Comparison of ENCODE assay signal across 8 cellular contexts in the genomic region with DNA sequence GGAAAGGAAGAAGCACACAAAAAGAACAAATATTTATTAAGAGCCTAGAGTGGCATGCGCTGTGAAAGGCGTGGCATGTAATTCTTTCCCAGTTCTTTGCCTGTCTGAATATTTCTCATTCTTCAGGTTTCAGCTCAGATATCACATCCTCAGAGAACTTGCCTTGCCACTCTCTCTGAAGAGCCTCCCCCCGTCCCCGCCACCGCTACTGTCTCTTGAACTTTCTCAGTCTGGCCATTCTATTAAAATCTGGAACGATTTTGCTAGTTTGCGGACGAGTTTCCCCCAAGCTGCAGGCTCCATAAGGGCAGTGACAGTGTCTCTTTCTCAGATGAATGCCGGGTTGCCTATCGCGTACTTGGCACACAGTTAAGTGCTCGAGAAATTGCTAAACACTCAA. TPM values are rescaled to one million over a fixed set of nuclear protein-coding genes. Genes with fewer than 3 reads are reported as not detected.
A peak's percentile ranks its signal among the peaks of the same experiment; 100 is the strongest.
DNase-seq lines count a peak whose midpoint lies in the region; ATAC-seq and TF ChIP-seq lines count a peak whose summit lies in the region.

No MANE protein-coding gene starts in this region.

- H3K27ac Mint-ChIP-seq in MCF 10A (ENCODE audit: low read depth, unreplicated experiment): peak overlapping the region; percentile 21

- H3K4me3 ChIP-seq in AG04450 (ENCODE audit: low read depth, low read length) (peak overlapping the region; percentile 69), left lung (peak overlapping the region; percentile 43 to 76), thyroid gland (replicated peaks in 1 of 3) (peak overlapping the region in 2 of 3 donors; percentile 25 to 69)

- peak; percentile 28 for ATAC-seq in left lung
- no peak for ATAC-seq in GM18498 (IDR thresholded peaks at IDR 0.05; ENCODE audit: unreplicated experiment)

- no peaks in the 10 kb centered on the region for H3K36me3 ChIP-seq in left lung
- H3K36me3 ChIP-seq in thyroid gland: no peaks in the 10 kb centered on the region

- no peak for DNase-seq in AG04450 (ENCODE audit: low read depth, low spot score)
- peak; percentile 10 for DNase-seq in HuH-7 (ENCODE audit: low spot score)
- DNase-seq in MCF 10A (ENCODE audit: unreplicated experiment): peak; percentile 19
- no peak for DNase-seq in left lung
- DNase-seq in thyroid gland: peak; percentile 38 to 40
- DNase-seq in activated gamma-delta T cell treated with Interleukin-2 at 50 U/mL for 16 hours: no peak
- DNase-seq in SHP77 (lab: John Stamatoyannopoulos, UW): no peak

- TSS peak; percentile 66 for BruUV-seq in MCF 10A (replicated peaks; lab: Mats Ljungman, UMichigan)

- no peaks in the 10 kb centered on the region for H3K9me3 Mint-ChIP-seq in MCF 10A (ENCODE audit: unreplicated experiment)

- POLR2A ChIA-PET in AG04450 (lab: Yijun Ruan, JAX) (interaction anchor here (0.6 to 2.0 kb wide), 7 partner anchors 17 to 780 kb away, joined by 3 to 6 read pairs (median 3); a partner anchor contains a TSS), MCF 10A (lab: Yijun Ruan, JAX) (interaction anchor here (0.6 to 4.0 kb wide), 33 partner anchors 9 to 634 kb away, joined by 3 to 61 read pairs (median 5); a partner anchor contains a TSS)

- intact Hi-C loops in MCF 10A (cut with micrococcal nuclease) (loop anchor here (2.0 kb wide), 2 partner anchors 47 to 73 kb away; no protein-coding TSS in a partner anchor), left lung (cut with DNase I) (no loop called here), thyroid gland (cut with DNase I) (no loop called here)

- H3K9me3 ChIP-seq in AG04450 (ENCODE audit: control insufficient read depth, insufficient read depth, low read length) (no peaks in the 10 kb centered on the region; the same call in 1 of the 2 replicates), left lung (no peaks in the 10 kb centered on the region), thyroid gland (no peaks in the 10 kb centered on the region)

- no peak for TF ChIP-seq POLR2A in thyroid gland (IDR thresholded peaks at IDR 0.05)

- CTCF ChIA-PET in AG04450 (lab: Charles Lee) (interaction anchor here (0.6 to 2.2 kb wide), 8 partner anchors 31 to 192 kb away, joined by 3 to 11 read pairs (median 3); no protein-coding TSS in a partner anchor), MCF 10A (lab: Yijun Ruan, JAX) (interaction anchor here (0.6 to 1.8 kb wide), 10 partner anchors 10 to 1085 kb away, joined by 3 to 6 read pairs (median 3); no protein-coding TSS in a partner anchor)

- 4 to 11% methylated on average over 12 of the region's 12 CpGs for WGBS in thyroid gland, 2 donors

- no peaks in the 10 kb centered on the region for H3K36me3 Mint-ChIP-seq in MCF 10A (ENCODE audit: insufficient read depth, unreplicated experiment)

- no peak overlapping the region for H3K27ac ChIP-seq in AG04450 (ENCODE audit: low read depth, low read length)
- H3K27ac ChIP-seq in left lung: peak overlapping the region; percentile 92 to 97
- H3K27ac ChIP-seq in thyroid gland: peak overlapping the region; percentile 65 to 98 (median 67)

- H3K4me1 Mint-ChIP-seq in MCF 10A (ENCODE audit: insufficient read depth, unreplicated experiment): peaks cover 23% of the 10 kb centered on the region

- H3K4me1 ChIP-seq in left lung (peaks cover 0 to 31% of the 10 kb centered on the region in 2 donors), thyroid gland (peaks cover 6 to 19% of the 10 kb centered on the region in 2 donors)

- H3K4me3 Mint-ChIP-seq in MCF 10A (ENCODE audit: unreplicated experiment): peak overlapping the region; percentile 93

- H3K27me3 ChIP-seq in AG04450 (ENCODE audit: control insufficient read depth, insufficient read depth, low read length) (peaks cover 7% of the 10 kb centered on the region), left lung (peaks cover 0 to 47% of the 10 kb centered on the region in 2 donors), thyroid gland (no peaks in the 10 kb centered on the region)

- TF ChIP-seq CTCF in AG04450 (IDR thresholded peaks at IDR 0.05; ENCODE audit: low read depth, low read length) (no peak), MCF 10A (IDR thresholded peaks at IDR 0.05; ENCODE audit: unreplicated experiment) (no peak), left lung (IDR thresholded peaks at IDR 0.05) (no peak), thyroid gland (IDR thresholded peaks at IDR 0.05) (no peak)

- no peaks in the 10 kb centered on the region for H3K27me3 Mint-ChIP-seq in MCF 10A (ENCODE audit: insufficient read depth, unreplicated experiment)

RNA-seq across cellular contexts. Expression of a gene that starts 0.8 kb away (rescaled TPM):
- polyA plus RNA-seq in AG04450 (2011; rRNA removed): 17.6 and 25.5 TPM in 2 replicates
- polyA minus RNA-seq in AG04450 (2011; rRNA and poly(A)+ RNA removed): 11.8 and 18.8 TPM in 2 replicates
- total RNA-seq in MCF 10A (2022): 55.8 and 56.7 TPM in 2 replicates
- 10 to 100 TPM; 43.1 to 57.9 TPM for total RNA-seq in left lung
- total RNA-seq in thyroid gland: 10 to 100 TPM; 39.3 to 50.9 (median 45.6) TPM

Comparison
In these comparisons a context has a peak if more than half of its experiments do, and no peak if none do; other contexts are left out.
1. DNase-seq: peak in HuH-7 (single experiment), MCF 10A (single experiment) and thyroid gland (2 of 2); none in AG04450 (single experiment), left lung (0 of 2), activated gamma-delta T cell treated with Interleukin-2 at 50 U/mL for 16 hours (single experiment) and SHP77 (0 of 2).
2. Peak in every context shown above with its lines, with median percentiles within 50 percentile points of each other: H3K4me3 ChIP-seq.